In genomic region chr3:126158016-126158911, GRCh38 we compare ENCODE assay signal across 19 cellular contexts. TPM values are rescaled to one million over a fixed set of nuclear protein-coding genes. Genes with fewer than 3 reads are reported as not detected.
"Had no signal": no experiment of that assay in that cellular context is flagged by ENCODE, and none has a peak within 500 bp of the region (broad histone marks: within the 10 kb centered on the region; RNA-seq: fewer than 3 reads in every experiment).

No MANE protein-coding gene starts in this region.

- H3K9ac ChIP-seq: parathyroid adenoma had no signal

- H3K4me3 Mint-ChIP-seq: activated B cell treated with CpG ODN at 0.5 μM for 24 hours; activated T-cell treated with anti-CD3 and anti-CD28 coated beads, Interleukin-2, amount 50 U/mL, for 4 hours; central memory CD8-positive, alpha-beta T cell; dendritic cell treated with granulocyte-macrophage colony-stimulating factor and Interleukin-4, amounts not matched to agents 40 ng/mL and 50 ng/mL, for 4 days; nephron; T-helper 1 cell treated with Interleukin-12 subunit alpha and Interleukin-12 subunit beta and Interleukin-4 antibody, amounts not matched to agents 30 μg/mL and 1 μg/mL, for 36 hours had no signal

- H3K9me3 ChIP-seq: body of pancreas, left lung, thyroid gland, vagina had no signal

- FAIRE-seq: islet of Langerhans, small intestine had no signal

- ATAC-seq: activated naive CD4-positive, alpha-beta T cell treated with anti-CD3 and anti-CD28 coated beads, Interleukin-2, amount 50 U/mL, for 72 hours; activated T-cell treated with anti-CD3 and anti-CD28 coated beads, Interleukin-2, amount 50 U/mL, for 4 hours; body of pancreas; left lung had no signal

- H3K36me3 Mint-ChIP-seq: activated naive CD4-positive, alpha-beta T cell treated with anti-CD3 and anti-CD28 coated beads, Interleukin-2, amount 50 U/mL, for 72 hours had no signal

- H3K27ac ChIP-seq: body of pancreas, left lung, parathyroid adenoma, thyroid gland, vagina had no signal

- H3K9me3 Mint-ChIP-seq: activated B cell treated with CpG ODN at 0.5 μM for 24 hours; activated naive CD4-positive, alpha-beta T cell treated with anti-CD3 and anti-CD28 coated beads, Interleukin-2, amount 50 U/mL, for 72 hours; activated T-cell treated with anti-CD3 and anti-CD28 coated beads, Interleukin-2, amount 50 U/mL, for 4 hours; central memory CD8-positive, alpha-beta T cell; dendritic cell treated with granulocyte-macrophage colony-stimulating factor and Interleukin-4, amounts not matched to agents 40 ng/mL and 50 ng/mL, for 4 days; nephron; T-helper 1 cell treated with Interleukin-12 subunit alpha and Interleukin-12 subunit beta and Interleukin-4 antibody, amounts not matched to agents 30 μg/mL and 1 μg/mL, for 36 hours had no signal

- DNase-seq: activated B cell treated with CpG ODN at 0.5 μM for 24 hours; activated CD4-positive, alpha-beta T cell treated with anti-CD3 and anti-CD28 coated beads, Interleukin-2, amount 50 U/mL, for 1 hour; activated effector memory CD4-positive, alpha-beta T cell treated with anti-CD3 and anti-CD28 coated beads, Interleukin-2, amount 50 U/mL, for 16 hours; activated T-cell treated with anti-CD3 and anti-CD28 coated beads, Interleukin-2, amount 50 U/mL, for 4 hours; amniotic stem cell; erythroblast; left lung; mesenchymal stem cell; small intestine; thyroid gland had no signal

- H3K4me3 ChIP-seq: body of pancreas, left lung, thyroid gland, vagina had no signal

- H3K4me1 Mint-ChIP-seq: activated B cell treated with CpG ODN at 0.5 μM for 24 hours; central memory CD8-positive, alpha-beta T cell; nephron had no signal

- H3K27ac Mint-ChIP-seq: activated B cell treated with CpG ODN at 0.5 μM for 24 hours; activated naive CD4-positive, alpha-beta T cell treated with anti-CD3 and anti-CD28 coated beads, Interleukin-2, amount 50 U/mL, for 72 hours; dendritic cell treated with granulocyte-macrophage colony-stimulating factor and Interleukin-4, amounts not matched to agents 40 ng/mL and 50 ng/mL, for 4 days; nephron; T-helper 1 cell treated with Interleukin-12 subunit alpha and Interleukin-12 subunit beta and Interleukin-4 antibody, amounts not matched to agents 30 μg/mL and 1 μg/mL, for 36 hours had no signal

- H3K27me3 Mint-ChIP-seq: activated B cell treated with CpG ODN at 0.5 μM for 24 hours had no signal

- H3K4me1 ChIP-seq: left lung, parathyroid adenoma, thyroid gland, vagina had no signal

- H3K27me3 ChIP-seq: body of pancreas, left lung, thyroid gland, vagina had no signal

- H3K36me3 ChIP-seq: left lung, thyroid gland, vagina had no signal

RNA-seq across cellular contexts. Expression of gene ALDH1L1, which starts 22.1 kb away (rescaled TPM):
- total RNA-seq: activated B cell treated with CpG ODN at 0.5 μM for 24 hours had no signal
